ENCODE assay signal across 24 cellular contexts in the genomic region with DNA sequence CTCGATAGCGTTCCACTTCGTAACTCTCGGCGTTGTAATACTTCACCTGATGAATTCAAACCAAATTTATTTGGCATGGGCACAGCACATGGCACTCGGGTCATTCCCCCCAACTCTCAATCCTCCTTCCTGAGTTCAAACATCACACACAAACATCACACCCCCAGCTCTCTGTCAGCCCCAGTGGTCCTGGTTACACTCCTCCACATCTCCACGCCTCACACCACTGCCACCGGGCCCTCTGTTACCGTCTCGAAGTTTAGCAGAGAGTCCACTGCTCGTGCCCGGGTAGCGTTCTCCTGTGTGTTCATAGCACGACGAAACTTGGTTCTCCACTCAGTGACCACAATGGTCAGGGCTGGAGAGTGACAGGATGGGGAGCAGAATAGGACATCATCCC. TPM values are rescaled to one million over a fixed set of nuclear protein-coding genes. Genes with fewer than 3 reads are reported as not detected.
DNase-seq lines count a peak whose midpoint lies in the region; ATAC-seq, FAIRE-seq and TF ChIP-seq lines count a peak whose summit lies in the region.
"Had no signal": no experiment of that assay in that cellular context is flagged by ENCODE, and none has a peak within 500 bp of the region (broad histone marks: within the 10 kb centered on the region; RNA-seq: fewer than 3 reads in every experiment).

No MANE protein-coding gene starts in this region.

- H3K9me3 ChIP-seq in IMR-90 (ENCODE audit: control insufficient read depth, insufficient read depth, low read length), result no peaks in the 10 kb centered on the region

- peaks cover 52% of the 10 kb centered on the region for H3K4me1 Mint-ChIP-seq in activated CD8-positive, alpha-beta memory T cell treated with anti-CD3 and anti-CD28 coated beads, Interleukin-2, amount 10 ng/mL, durations not matched to agents 7 days and 5 days

- in situ Hi-C loops in IMR-90 (cut with MboI; ENCODE audit: low sequenced_read_pairs), result no loop called here

- H3K23ac ChIP-seq in IMR-90 (ENCODE audit: low read depth, low read length), result no peak overlapping the region

- no peak for TF ChIP-seq POLR2A in IMR-90 (IDR thresholded peaks at IDR 0.05; ENCODE audit: low read depth, low read length)

- no peak overlapping the region for H3K4me2 ChIP-seq in IMR-90 (ENCODE audit: low read depth, low read length)

- no peak overlapping the region for H4K5ac ChIP-seq in IMR-90 (ENCODE audit: low read depth, low read length)

- no peaks in the 10 kb centered on the region for H3K9me3 Mint-ChIP-seq in activated CD8-positive, alpha-beta memory T cell treated with anti-CD3 and anti-CD28 coated beads, Interleukin-2, amount 10 ng/mL, durations not matched to agents 7 days and 5 days (ENCODE audit: low read depth)
- H3K9me3 Mint-ChIP-seq: CD8-positive, alpha-beta memory T cell; IgD-negative memory B cell had no signal

- H3K18ac ChIP-seq in IMR-90 (ENCODE audit: low read depth, low read length), result no peak overlapping the region

- WGBS in IMR-90 (ENCODE audit: extremely low coverage in 2 of 2, insufficient read length in 1 of 2), 2 experiments, result 96% methylated on average over 8 of the region's 15 CpGs; no CpG with 5 or more reads in 1 of the 2 experiments

- no peak overlapping the region for H2AK5ac ChIP-seq in IMR-90 (ENCODE audit: low read depth, low read length)

- TF ChIP-seq RAD21 in IMR-90 (IDR thresholded peaks at IDR 0.05; ENCODE audit: low read length), result no peak

- peaks cover 17% of the 10 kb centered on the region for H3K36me3 Mint-ChIP-seq in activated CD8-positive, alpha-beta memory T cell treated with anti-CD3 and anti-CD28 coated beads, Interleukin-2, amount 10 ng/mL, durations not matched to agents 7 days and 5 days
- H3K36me3 Mint-ChIP-seq: IgD-negative memory B cell had no signal

- H4K8ac ChIP-seq in IMR-90 (ENCODE audit: low read depth in 2 of 2, low read length in 2 of 2), result no peak overlapping the region

- no peak overlapping the region for H3K9ac ChIP-seq in IMR-90 (ENCODE audit: low read depth, low read length)

- no peak for ATAC-seq in activated CD8-positive, alpha-beta memory T cell treated with anti-CD3 and anti-CD28 coated beads, Interleukin-2, amount 10 ng/mL, durations not matched to agents 7 days and 5 days
- ATAC-seq in IMR-90 (ENCODE audit: low read depth) (no peak), GM18519 (IDR thresholded peaks at IDR 0.05; ENCODE audit: low FRiP score, unreplicated experiment) (no peak)
- ATAC-seq: HCT116 had no signal

- H2AFZ ChIP-seq in IMR-90 (replicated peaks; ENCODE audit: low read length, poor library complexity), result no peak overlapping the region

- intact Hi-C loops in IMR-90 (cut with micrococcal nuclease) (no loop called here), posterior vena cava (cut with DNase I) (no loop called here)

- H3K79me1 ChIP-seq in IMR-90 (ENCODE audit: low read depth in 1 of 2, low read length in 2 of 2), result peaks cover 8 to 26% of the 10 kb centered on the region in 2 experiments; a peak in 3 of 4 replicates

- CTCF ChIA-PET in activated CD8-positive, alpha-beta memory T cell treated with anti-CD3 and anti-CD28 coated beads, Interleukin-2, amount 10 ng/mL, durations not matched to agents 7 days and 5 days (lab: Charles Lee), result interaction anchor here (1.6 to 7.9 kb wide), 3 partner anchors 43 to 81 kb away, joined by 7 to 92 read pairs (median 66); a partner anchor contains a TSS
- CTCF ChIA-PET in IMR-90 (lab: Yijun Ruan, JAX), result no interaction called here

- H3K4me1 ChIP-seq in IMR-90 (ENCODE audit: control insufficient read depth, insufficient read depth, low read length), result peaks cover 1% of the 10 kb centered on the region; the same call in 1 of the 2 replicates

- no peak overlapping the region for H2BK5ac ChIP-seq in IMR-90 (ENCODE audit: low read depth, low read length, poor library complexity, severe bottlenecking)

- no peak for TF ChIP-seq CTCF in IMR-90 (conservative IDR thresholded peaks at IDR 0.05; ENCODE audit: low read depth, low read length)
- no peak for TF ChIP-seq CTCF in bronchial epithelial cell (IDR thresholded peaks at IDR 0.05; ENCODE audit: insufficient read depth, low read length, severe bottlenecking)

- no peak overlapping the region for H3K56ac ChIP-seq in IMR-90 (ENCODE audit: extremely low read depth, insufficient read depth, low read length)

- FAIRE-seq in bronchial epithelial cell (lab: Jason Lieb, UNC), result peak; percentile 47
- FAIRE-seq: A204.1, GM18507, H1, HTR-8/SVneo had no signal

- peak overlapping the region; percentile 12 for H2AK9ac ChIP-seq in IMR-90 (replicated peaks; ENCODE audit: low read depth, low read length, poor library complexity)

- no peak overlapping the region for H3K4ac ChIP-seq in IMR-90 (ENCODE audit: low read depth, low read length)

- H3K27me3 ChIP-seq in IMR-90 (ENCODE audit: control insufficient read depth, insufficient read depth, low read length) (no peaks in the 10 kb centered on the region), bronchial epithelial cell (ENCODE audit: control insufficient read depth, insufficient read depth, low read length) (no peaks in the 10 kb centered on the region)

- no peaks in the 10 kb centered on the region for H3K27me3 Mint-ChIP-seq in activated CD8-positive, alpha-beta memory T cell treated with anti-CD3 and anti-CD28 coated beads, Interleukin-2, amount 10 ng/mL, durations not matched to agents 7 days and 5 days
- H3K27me3 Mint-ChIP-seq: IgD-negative memory B cell had no signal

- no peak overlapping the region for H4K91ac ChIP-seq in IMR-90 (ENCODE audit: insufficient read depth, low read depth, low read length)

- H4K20me1 ChIP-seq in IMR-90 (ENCODE audit: insufficient read depth, low read length), result peaks cover 11% of the 10 kb centered on the region

- H2BK15ac ChIP-seq in IMR-90 (ENCODE audit: low read depth, low read length), result no peak overlapping the region

- H3K4me3 ChIP-seq in IMR-90 (ENCODE audit: insufficient read depth, low read depth, low read length) (no peak overlapping the region), bronchial epithelial cell (ENCODE audit: low read depth, low read length) (no peak overlapping the region)

- H3K14ac ChIP-seq in IMR-90 (replicated peaks; ENCODE audit: low read depth, low read length), result no peak overlapping the region

- peaks cover 6% of the 10 kb centered on the region for H3K9me1 ChIP-seq in IMR-90 (ENCODE audit: insufficient read depth, low read length)

- no peak overlapping the region for H2BK20ac ChIP-seq in IMR-90 (ENCODE audit: low read depth, low read length)

- BruUV-seq in IMR-90 (replicated peaks; lab: Mats Ljungman, UMichigan), result no TSS peak

- POLR2A ChIA-PET in IMR-90 (lab: Charles Lee; ENCODE audit: unreplicated experiment), result interaction anchor here (0.6 kb wide), 1 partner anchor 28 kb away, joined by 4 read pairs; no protein-coding TSS in a partner anchor

- peak overlapping the region; percentile 3 for H3K27ac Mint-ChIP-seq in activated CD8-positive, alpha-beta memory T cell treated with anti-CD3 and anti-CD28 coated beads, Interleukin-2, amount 10 ng/mL, durations not matched to agents 7 days and 5 days

- H2BK120ac ChIP-seq in IMR-90 (ENCODE audit: low read depth, low read length), result no peak overlapping the region

- H3K27ac ChIP-seq in IMR-90 (ENCODE audit: insufficient read depth, low read length), result no peak overlapping the region
- H3K27ac ChIP-seq: C4-2B had no signal

- dilution Hi-C loops in IMR-90 (cut with HindIII; ENCODE audit: low sequenced_read_pairs, unreplicated experiment), result no loop called here

- DNase-seq in activated CD8-positive, alpha-beta memory T cell treated with anti-CD3 and anti-CD28 coated beads, Interleukin-2, amount 10 ng/mL, durations not matched to agents 7 days and 5 days, result no peak
- DNase-seq in activated CD8-positive, alpha-beta memory T cell treated with anti-CD3 and anti-CD28 coated beads, Interleukin-2, amount 50 U/mL, for 4 hours, result no peak
- DNase-seq in IMR-90, result no peak
- no peak for DNase-seq in bronchial epithelial cell (ENCODE audit: low read depth)
- peak; percentile 37 for DNase-seq in posterior vena cava (ENCODE audit: low spot score)
- no peak for DNase-seq in globus pallidus (ENCODE audit: low spot score)
- DNase-seq: Calu3; CD8-positive, alpha-beta memory T cell; DMS53; GDM1; NCI-H1417; NCI-H187; NCI-H446 treated with DMSO at 0.1 percent for 48 hours; NCI-H526 treated with DMSO at 0.1 percent for 48 hours; OCI-M1; Right ventricle myocardium superior had no signal

- H3K4me3 Mint-ChIP-seq in activated CD8-positive, alpha-beta memory T cell treated with anti-CD3 and anti-CD28 coated beads, Interleukin-2, amount 10 ng/mL, durations not matched to agents 7 days and 5 days, result no peak overlapping the region

- peaks cover 52% of the 10 kb centered on the region for H3K36me3 ChIP-seq in IMR-90 (ENCODE audit: control insufficient read depth, insufficient read depth, low read length)
- H3K36me3 ChIP-seq in bronchial epithelial cell (ENCODE audit: control insufficient read depth, insufficient read depth, low read length), result peaks cover 53% of the 10 kb centered on the region

RNA-seq across cellular contexts. Expression of a gene that starts 4.6 kb away (rescaled TPM):
- 10 to 100 TPM; 12.6 to 15.2 TPM for total RNA-seq in activated CD8-positive, alpha-beta memory T cell treated with anti-CD3 and anti-CD28 coated beads, Interleukin-2, amount 10 ng/mL, durations not matched to agents 7 days and 5 days
- total RNA-seq in IMR-90 (2012; rRNA removed) (10.8 and 12.5 TPM in 2 replicates), bronchial epithelial cell (40.2 and 46.1 TPM in 2 replicates), posterior vena cava (10 to 100 TPM; 16.0 to 24.2 TPM)
- polyA plus RNA-seq in IMR-90 (2012; rRNA removed), result 24.3 and 24.7 TPM in 2 replicates
- 12.5 and 13.7 TPM in 2 replicates for polyA plus RNA-seq in IMR-90 (2012; cell fraction: cytosol; rRNA removed)
- 140 and 197 TPM in 2 replicates for polyA plus RNA-seq in IMR-90 (2012; cell fraction: nucleus; rRNA removed; ENCODE audit: low replicate concordance)

RNA-seq across cellular contexts. Expression of a gene that starts 7.6 kb away (rescaled TPM):
- total RNA-seq in activated CD8-positive, alpha-beta memory T cell treated with anti-CD3 and anti-CD28 coated beads, Interleukin-2, amount 10 ng/mL, durations not matched to agents 7 days and 5 days, result 10 to 100 TPM; 60.2 to 60.6 TPM
- 21.9 and 25.5 TPM in 2 replicates for total RNA-seq in IMR-90 (2012; rRNA removed)
- polyA plus RNA-seq in IMR-90 (2012; rRNA removed), result 38.3 and 43.0 TPM in 2 replicates
- polyA plus RNA-seq in IMR-90 (2012; cell fraction: cytosol; rRNA removed), result 37.3 and 38.0 TPM in 2 replicates
- polyA plus RNA-seq in IMR-90 (2012; cell fraction: nucleus; rRNA removed; ENCODE audit: low replicate concordance), result 119 and 135 TPM in 2 replicates
- 55.4 and 59.8 TPM in 2 replicates for total RNA-seq in bronchial epithelial cell
- total RNA-seq in posterior vena cava, result 10 to 100 TPM; 33.8 to 34.7 TPM

RNA-seq across cellular contexts. Expression of a gene that starts 15.3 kb away (rescaled TPM):
- total RNA-seq in activated CD8-positive, alpha-beta memory T cell treated with anti-CD3 and anti-CD28 coated beads, Interleukin-2, amount 10 ng/mL, durations not matched to agents 7 days and 5 days, result 10 to 100 TPM; 56.6 to 60.7 TPM
- total RNA-seq in IMR-90 (2012; rRNA removed), result 27.8 and 35.1 TPM in 2 replicates
- 58.3 and 59.7 TPM in 2 replicates for polyA plus RNA-seq in IMR-90 (2012; rRNA removed)
- polyA plus RNA-seq in IMR-90 (2012; cell fraction: cytosol; rRNA removed), result 28.7 and 55.2 TPM in 2 replicates
- polyA plus RNA-seq in IMR-90 (2012; cell fraction: nucleus; rRNA removed; ENCODE audit: low replicate concordance), result 65.1 and 91.7 TPM in 2 replicates
- 26.3 and 36.4 TPM in 2 replicates for total RNA-seq in bronchial epithelial cell
- 10 to 100 TPM; 28.5 to 38.5 TPM for total RNA-seq in posterior vena cava

RNA-seq across cellular contexts. Expression of a gene that starts 15.5 kb away (rescaled TPM):
- total RNA-seq in activated CD8-positive, alpha-beta memory T cell treated with anti-CD3 and anti-CD28 coated beads, Interleukin-2, amount 10 ng/mL, durations not matched to agents 7 days and 5 days, result 100 to 1,000 TPM in 1 of 2 experiments, 10 to 100 TPM in 1; 89.4 to 105 TPM
- total RNA-seq in IMR-90 (2012; rRNA removed) (18.3 and 18.6 TPM in 2 replicates), bronchial epithelial cell (46.3 and 48.9 TPM in 2 replicates), posterior vena cava (10 to 100 TPM; 11.5 to 24.2 TPM)
- polyA plus RNA-seq in IMR-90 (2012; rRNA removed), result 29.1 and 33.8 TPM in 2 replicates
- 9.8 and 11.4 TPM in 2 replicates for polyA plus RNA-seq in IMR-90 (2012; cell fraction: cytosol; rRNA removed)
- polyA plus RNA-seq in IMR-90 (2012; cell fraction: nucleus; rRNA removed; ENCODE audit: low replicate concordance), result 195 and 339 TPM in 2 replicates

RNA-seq across cellular contexts. Expression of a gene that starts 31.1 kb away (rescaled TPM):
- total RNA-seq in activated CD8-positive, alpha-beta memory T cell treated with anti-CD3 and anti-CD28 coated beads, Interleukin-2, amount 10 ng/mL, durations not matched to agents 7 days and 5 days, result 1 to 10 TPM; 4.3 to 4.9 TPM
- total RNA-seq in IMR-90 (2012; rRNA removed) (3.6 and 4.1 TPM in 2 replicates), bronchial epithelial cell (3.7 and 4.7 TPM in 2 replicates), posterior vena cava (1 to 10 TPM; 5.3 to 7.5 TPM)
- polyA plus RNA-seq in IMR-90 (2012; rRNA removed), result 5.7 and 6.2 TPM in 2 replicates
- polyA plus RNA-seq in IMR-90 (2012; cell fraction: cytosol; rRNA removed), result 4.2 and 4.9 TPM in 2 replicates
- polyA plus RNA-seq in IMR-90 (2012; cell fraction: nucleus; rRNA removed; ENCODE audit: low replicate concordance), result 9.0 and 16.1 TPM in 2 replicates
- polyA plus RNA-seq: IgD-negative memory B cell had no signal
